ENCODE assay signal across 28 cellular contexts in the genomic region with DNA sequence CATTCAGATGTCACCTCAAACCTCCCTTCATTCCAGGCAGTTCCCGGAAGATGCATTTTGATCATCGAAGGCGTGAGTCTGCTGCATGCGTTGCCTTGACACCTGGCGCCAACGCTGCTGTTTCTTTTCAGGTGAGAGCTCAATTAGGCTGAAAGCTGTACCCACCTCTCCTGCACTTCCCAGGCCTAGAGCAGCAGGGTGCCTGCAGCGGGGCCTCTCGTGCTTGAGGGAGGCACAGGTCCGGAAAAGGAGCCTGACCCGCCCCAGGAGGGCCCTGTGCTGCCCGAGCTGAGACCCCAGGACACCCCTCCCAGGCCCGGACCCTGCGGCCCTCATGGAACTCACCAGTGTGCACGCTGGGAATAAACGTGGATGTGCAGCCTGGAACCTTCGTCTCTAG. TPM values are rescaled to one million over a fixed set of nuclear protein-coding genes. Genes with fewer than 3 reads are reported as not detected.
DNase-seq lines count a peak whose midpoint lies in the region; ATAC-seq and TF ChIP-seq lines count a peak whose summit lies in the region.
"Had no signal": no experiment of that assay in that cellular context is flagged by ENCODE, and none has a peak within 500 bp of the region (broad histone marks: within the 10 kb centered on the region; RNA-seq: fewer than 3 reads in every experiment).

No MANE protein-coding gene starts in this region.

- peaks cover 3% of the 10 kb centered on the region for H3K4me1 Mint-ChIP-seq in glutamatergic neuron (ENCODE audit: low read depth, unreplicated experiment)
- H3K4me1 Mint-ChIP-seq: central memory CD8-positive, alpha-beta T cell had no signal

- TF ChIP-seq POLR2A in testis (IDR thresholded peaks at IDR 0.05): no peak

- TF ChIP-seq CTCF in glutamatergic neuron (IDR thresholded peaks at IDR 0.05; ENCODE audit: partially characterized antibody, unreplicated experiment) (no peak), testis (IDR thresholded peaks at IDR 0.05) (no peak)

- no peak overlapping the region for H3K4me3 ChIP-seq in testis
- H3K4me3 ChIP-seq: ascending aorta, dorsolateral prefrontal cortex, right atrium auricular region, vagina had no signal

- no peak for ATAC-seq in GM18511 (IDR thresholded peaks at IDR 0.05; ENCODE audit: unreplicated experiment)

- H3K9me3 Mint-ChIP-seq in glutamatergic neuron (ENCODE audit: unreplicated experiment): peaks cover 14% of the 10 kb centered on the region

- no peaks in the 10 kb centered on the region for H3K9me3 ChIP-seq in testis
- H3K9me3 ChIP-seq: BE2C, SK-N-SH, vagina had no signal

- H3K36me3 ChIP-seq in testis (ENCODE audit: low read depth, missing control alignments): no peaks in the 10 kb centered on the region
- H3K36me3 ChIP-seq: ascending aorta, BE2C, right atrium auricular region, vagina, WERI-Rb-1 had no signal

- WGBS in testis, 2 donors: 63 to 75% methylated on average over 12 to 16 of the region's 16 CpGs

- H3K27me3 ChIP-seq in testis: no peaks in the 10 kb centered on the region
- H3K27me3 ChIP-seq: ascending aorta, BE2C, right atrium auricular region, vagina had no signal

- no peak overlapping the region for H3K4me3 Mint-ChIP-seq in glutamatergic neuron (ENCODE audit: unreplicated experiment)
- H3K4me3 Mint-ChIP-seq: activated CD4-positive, alpha-beta memory T cell treated with anti-CD3 and anti-CD28 coated beads for 36 hours; central memory CD8-positive, alpha-beta T cell; T-helper 2 cell treated with Interferon-gamma antibody and Interleukin-4, amounts not matched to agents 5 μg/mL and 100 μg/mL, for 36 hours had no signal

- peaks cover 25% of the 10 kb centered on the region for H3K36me3 Mint-ChIP-seq in glutamatergic neuron (ENCODE audit: unreplicated experiment)

- H3K27ac Mint-ChIP-seq in glutamatergic neuron (ENCODE audit: unreplicated experiment): no peak overlapping the region
- H3K27ac Mint-ChIP-seq: activated CD4-positive, alpha-beta memory T cell treated with anti-CD3 and anti-CD28 coated beads for 36 hours; T-helper 2 cell treated with Interferon-gamma antibody and Interleukin-4, amounts not matched to agents 5 μg/mL and 100 μg/mL, for 36 hours had no signal

- H3K27ac ChIP-seq in testis: no peak overlapping the region
- H3K27ac ChIP-seq: ascending aorta, dorsolateral prefrontal cortex, epithelial cell of prostate, KMS-11, right atrium auricular region, vagina, WERI-Rb-1 had no signal

- intact Hi-C loops in testis (cut with DNase I; ENCODE audit: low total_unique reads): no loop called here

- DNase-seq in NCI-H2107 treated with DMSO at 0.1 percent for 48 hours (lab: John Stamatoyannopoulos, UW; ENCODE audit: unreplicated experiment): peak; percentile 68
- DNase-seq in NCI-H2107 (lab: John Stamatoyannopoulos, UW): no peak
- DNase-seq in NCI-H2171 (lab: John Stamatoyannopoulos, UW): peak; percentile 1
- peak; percentile 8 for DNase-seq in glutamatergic neuron
- peak; percentile 9 for DNase-seq in testis
- DNase-seq in amniotic stem cell (lab: John Stamatoyannopoulos, UW): no peak
- DNase-seq in activated CD4-positive, alpha-beta T cell treated with anti-CD3 and anti-CD28 coated beads for 1 hour: no peak
- DNase-seq: 8988T; activated CD4-positive, alpha-beta memory T cell treated with anti-CD3 and anti-CD28 coated beads for 36 hours; activated naive CD4-positive, alpha-beta T cell treated with Interleukin-2 at 50 U/mL for 16 hours; BE2C; foreskin melanocyte; GOT3; kidney; mammary epithelial cell; NCI-H2227 treated with DMSO at 0.1 percent for 48 hours; NK-92 treated with Interleukin-12 subunit alpha and Interleukin-12 subunit beta, amount 100 ng/mL, for 24 hours; SK-N-SH; WERI-Rb-1 had no signal

- no peaks in the 10 kb centered on the region for H3K4me1 ChIP-seq in testis
- H3K4me1 ChIP-seq: ascending aorta, BE2C, right atrium auricular region, vagina had no signal

- peaks cover 5% of the 10 kb centered on the region for H3K27me3 Mint-ChIP-seq in glutamatergic neuron (ENCODE audit: unreplicated experiment)

RNA-seq across cellular contexts. Expression of a gene that starts 31.4 kb away (rescaled TPM):
- total RNA-seq in glutamatergic neuron (ENCODE audit: unreplicated experiment) (1.6 TPM), testis (1 to 10 TPM; 7.2 to 7.6 TPM)
- 0.50 TPM for polyA plus RNA-seq in testis (ENCODE audit: insufficient read depth, low read depth, low replicate concordance)
- total RNA-seq: activated CD4-positive, alpha-beta memory T cell treated with anti-CD3 and anti-CD28 coated beads for 36 hours; ascending aorta; right atrium auricular region; vagina had no signal
- polyA plus RNA-seq: mammary epithelial cell, SK-N-SH had no signal

Comparison
In these comparisons a context has a peak if more than half of its experiments do, and no peak if none do; other contexts are left out.
1. DNase-seq: peak in NCI-H2107 treated with DMSO at 0.1 percent for 48 hours (single experiment), NCI-H2171 (single experiment), glutamatergic neuron (single experiment) and testis (single experiment); none in NCI-H2107 (single experiment), amniotic stem cell (single experiment) and activated CD4-positive, alpha-beta T cell treated with anti-CD3 and anti-CD28 coated beads for 1 hour (single experiment).